Comparison of ENCODE assay signal across 12 cellular contexts in genomic region chr11:131392528-131393255, GRCh38. TPM values are rescaled to one million over a fixed set of nuclear protein-coding genes. Genes with fewer than 3 reads are reported as not detected.
DNase-seq lines count a peak whose midpoint lies in the region; ATAC-seq and TF ChIP-seq lines count a peak whose summit lies in the region.
"Had no signal": no experiment of that assay in that cellular context is flagged by ENCODE, and none has a peak within 500 bp of the region (broad histone marks: within the 10 kb centered on the region; RNA-seq: fewer than 3 reads in every experiment).

No MANE protein-coding gene starts in this region.

- no peak overlapping the region for H2BK15ac ChIP-seq in H9 (ENCODE audit: low read depth, low read length)

- H3K9me3 Mint-ChIP-seq in H9, result no peaks in the 10 kb centered on the region; a peak in 2 of 5 replicates
- peaks cover 2% of the 10 kb centered on the region for H3K9me3 Mint-ChIP-seq in neural progenitor cell

- H3K36me3 Mint-ChIP-seq in H9 (ENCODE audit: insufficient read depth in 1 of 3, low read depth in 3 of 3), result peaks cover 0 to 11% (median 10%) of the 10 kb centered on the region in 3 experiments; a peak in 5 of 7 replicates
- H3K36me3 Mint-ChIP-seq in neural progenitor cell, result no peaks in the 10 kb centered on the region

- no peak overlapping the region for H4K5ac ChIP-seq in H9 (ENCODE audit: insufficient read length, low read depth, low read length)

- H2BK120ac ChIP-seq in H9 (ENCODE audit: low read depth, low read length, poor library complexity, severe bottlenecking), result no peak overlapping the region

- WGBS in H9 (ENCODE audit: extremely low coverage, insufficient read length, low lambda C conversion rate), result no CpG with 5 or more reads among the region's 8 CpGs

- H3K36me3 ChIP-seq in brain microvascular endothelial cell (replicated peaks), result no peaks in the 10 kb centered on the region
- no peaks in the 10 kb centered on the region for H3K36me3 ChIP-seq in neural progenitor cell
- H3K36me3 ChIP-seq: heart left ventricle had no signal

- DNase-seq in H9 (peak; percentile 59), NCI-H526 (lab: John Stamatoyannopoulos, UW) (peak; percentile 69 to 84), brain microvascular endothelial cell (no peak), neural progenitor cell (ENCODE audit: low spot score) (peak; percentile 63), SKM-1 treated with dmso at 0.1 percent for 144 hours (lab: John Stamatoyannopoulos, UW; ENCODE audit: unreplicated experiment) (no peak), NCI-H2081 (lab: John Stamatoyannopoulos, UW) (no peak)
- DNase-seq: amniotic stem cell; effector memory CD4-positive, alpha-beta T cell; heart left ventricle; PC-9 had no signal

- peaks cover 9% of the 10 kb centered on the region for H3F3A ChIP-seq in neural progenitor cell (ENCODE audit: low read depth)

- no peak overlapping the region; a peak in 2 of 7 replicates for H3K27ac Mint-ChIP-seq in H9
- no peak overlapping the region for H3K27ac Mint-ChIP-seq in neural progenitor cell

- no peak overlapping the region for H3K23ac ChIP-seq in H9 (ENCODE audit: insufficient read length, low read depth, low read length)

- no peak overlapping the region for H2BK5ac ChIP-seq in H9 (ENCODE audit: insufficient read length, low read length)

- in situ Hi-C loops in brain microvascular endothelial cell (cut with HindIII; ENCODE audit: low pct_ligation_motif_present, low sequenced_read_pairs), result no loop called here

- no peak overlapping the region for H3T11ph ChIP-seq in H9 (ENCODE audit: low read length)

- no peak overlapping the region for H3K4me3 ChIP-seq in brain microvascular endothelial cell (ENCODE audit: low read depth, low read length)
- H3K4me3 ChIP-seq in neural progenitor cell, result no peak overlapping the region
- H3K4me3 ChIP-seq: heart left ventricle, PC-9 had no signal

- H3K79me2 ChIP-seq in H9 (ENCODE audit: insufficient read depth, low read length) (no peaks in the 10 kb centered on the region), neural progenitor cell (ENCODE audit: low read depth) (no peaks in the 10 kb centered on the region)

- H2AK5ac ChIP-seq in H9 (ENCODE audit: insufficient read length, low read length), result no peak overlapping the region

- H3K56ac ChIP-seq in H9 (ENCODE audit: insufficient read length, low read depth, low read length), result no peak overlapping the region

- H3K4me1 ChIP-seq in H9 (ENCODE audit: insufficient read depth, low read length), result peaks cover 6% of the 10 kb centered on the region; the same call in 1 of the 2 replicates
- H3K4me1 ChIP-seq in neural progenitor cell, result peaks cover 10% of the 10 kb centered on the region
- H3K4me1 ChIP-seq: heart left ventricle had no signal

- no peak overlapping the region for H4K91ac ChIP-seq in H9 (ENCODE audit: insufficient read length, low read depth, low read length)

- no peak overlapping the region for H2BK20ac ChIP-seq in H9 (ENCODE audit: low read depth, low read length, poor library complexity, severe bottlenecking)

- ATAC-seq in GM18519 (IDR thresholded peaks at IDR 0.05; ENCODE audit: low FRiP score, unreplicated experiment), result no peak
- ATAC-seq in GM18517 (IDR thresholded peaks at IDR 0.05; ENCODE audit: unreplicated experiment), result no peak
- ATAC-seq: heart left ventricle had no signal

- H3K4ac ChIP-seq in H9 (ENCODE audit: low read depth, low read length), result no peak overlapping the region

- H3K79me1 ChIP-seq in H9 (ENCODE audit: insufficient read depth, low read depth, low read length, poor library complexity, severe bottlenecking), result no peaks in the 10 kb centered on the region

- H3K4me3 Mint-ChIP-seq in H9, result no peak overlapping the region
- no peak overlapping the region for H3K4me3 Mint-ChIP-seq in neural progenitor cell

- no peaks in the 10 kb centered on the region for H3K23me2 ChIP-seq in H9 (ENCODE audit: insufficient read length, low read depth, low read length, poor library complexity, severe bottlenecking)

- H3K27me3 Mint-ChIP-seq in H9 (ENCODE audit: low read depth) (no peaks in the 10 kb centered on the region; the same call in 1 of the 2 replicates), neural progenitor cell (ENCODE audit: insufficient read depth, low read depth) (peaks cover 5% of the 10 kb centered on the region)

- H4K20me1 ChIP-seq in H9 (ENCODE audit: control insufficient read depth, insufficient read depth, insufficient read length) (no peaks in the 10 kb centered on the region), neural progenitor cell (ENCODE audit: low read depth) (no peaks in the 10 kb centered on the region)

- H3K14ac ChIP-seq in H9 (ENCODE audit: insufficient read depth, low read length), result no peak overlapping the region

- H3K27ac ChIP-seq in H9 (ENCODE audit: insufficient read length, low read depth, low read length), result no peak overlapping the region
- H3K27ac ChIP-seq in brain microvascular endothelial cell, result no peak overlapping the region
- H3K27ac ChIP-seq in neural progenitor cell, result no peak overlapping the region
- H3K27ac ChIP-seq: heart left ventricle, PC-9 had no signal

- H3K27me3 ChIP-seq in H9 (ENCODE audit: insufficient read depth, low read length) (no peaks in the 10 kb centered on the region), brain microvascular endothelial cell (replicated peaks) (no peaks in the 10 kb centered on the region), neural progenitor cell (no peaks in the 10 kb centered on the region)

- H3K4me1 Mint-ChIP-seq in H9, result peaks cover 11 to 27% of the 10 kb centered on the region in 2 experiments
- H3K4me1 Mint-ChIP-seq in neural progenitor cell, result peaks cover 26% of the 10 kb centered on the region

- H3K4me2 ChIP-seq in H9 (ENCODE audit: insufficient read depth, insufficient read length, low read length) (no peak overlapping the region), neural progenitor cell (peak overlapping the region; percentile 45)
- H3K4me2 ChIP-seq: PC-9 had no signal

- TF ChIP-seq CTCF in H9 (conservative IDR thresholded peaks at IDR 0.05) (peak; percentile 60), brain microvascular endothelial cell (IDR thresholded peaks at IDR 0.05; ENCODE audit: low read depth, low read length, missing control alignments) (peak; percentile 55), neural progenitor cell (IDR thresholded peaks at IDR 0.05) (peak; percentile 44)

- H2AFZ ChIP-seq in H9 (ENCODE audit: low read length), result no peak overlapping the region
- H2AFZ ChIP-seq in neural progenitor cell (replicated peaks), result peak overlapping the region; percentile 80
- H2AFZ ChIP-seq: PC-9 had no signal

- H3K9ac ChIP-seq in H9 (ENCODE audit: extremely low read depth, insufficient read length, low read length), result no peak overlapping the region
- H3K9ac ChIP-seq in neural progenitor cell, result no peak overlapping the region

- H4K8ac ChIP-seq in H9 (replicated peaks; ENCODE audit: insufficient read length, low read depth, low read length), result no peak overlapping the region

- no peak overlapping the region for H2BK12ac ChIP-seq in H9 (ENCODE audit: insufficient read length, low read depth, low read length)

- no peak overlapping the region for H3K18ac ChIP-seq in H9 (ENCODE audit: insufficient read length, low read depth, low read length)

- H3K9me3 ChIP-seq in H9 (ENCODE audit: control insufficient read depth, low read depth, low read length) (no peaks in the 10 kb centered on the region), neural progenitor cell (ENCODE audit: low read depth) (no peaks in the 10 kb centered on the region)
- H3K9me3 ChIP-seq: heart left ventricle had no signal

RNA-seq across cellular contexts. Expression of gene NTM, which starts 22.3 kb away (rescaled TPM):
- total RNA-seq in H9 (2021) (9.9 and 13.8 TPM in 2 replicates), neural progenitor cell (ENCODE audit: low replicate concordance) (4.3 and 6.0 TPM in 2 replicates)
- total RNA-seq: PC-9 had no signal

Comparison
In these comparisons a context has a peak if more than half of its experiments do, and no peak if none do; other contexts are left out.
1. DNase-seq: peak in H9 (single experiment), NCI-H526 (2 of 2) and neural progenitor cell (single experiment); none in brain microvascular endothelial cell (single experiment), SKM-1 treated with dmso at 0.1 percent for 144 hours (single experiment) and NCI-H2081 (0 of 2).
2. Peak in every context shown above with its lines, with median percentiles within 50 percentile points of each other: CTCF ChIP-seq.